ENCODE assay signal across 28 cellular contexts in genomic region chr6:27407153-27407814, GRCh38.
"Had no signal": no experiment of that assay in that cellular context is flagged by ENCODE, and none has a peak within 500 bp of the region (broad histone marks: within the 10 kb centered on the region; RNA-seq: fewer than 3 reads in every experiment).

No MANE protein-coding gene starts in this region.

- H3K4me1 Mint-ChIP-seq: activated CD4-positive, alpha-beta T cell treated with anti-CD3 and anti-CD28 coated beads, Interleukin-2, amount 10 ng/mL, durations not matched to agents 24 days and 14 days; activated T-helper 17 cell treated with anti-CD3 and anti-CD28 coated beads, Interleukin-2, amount 50 U/mL, for 72 hours; immature natural killer cell; naive thymus-derived CD8-positive, alpha-beta T cell; neural crest cell; stimulated activated effector memory CD8-positive, alpha-beta T cell treated with anti-CD3 and anti-CD28 coated beads, Interleukin-12 subunit alpha, Interleukin-12 subunit beta, amount 100 ng/mL, for 72 hours had no signal

- H3K27ac Mint-ChIP-seq: activated CD4-positive, alpha-beta memory T cell treated with anti-CD3 and anti-CD28 coated beads for 36 hours; activated CD4-positive, alpha-beta T cell treated with anti-CD3 and anti-CD28 coated beads, Interleukin-2, amount 10 ng/mL, durations not matched to agents 24 days and 14 days; activated T-helper 17 cell treated with anti-CD3 and anti-CD28 coated beads, Interleukin-2, amount 50 U/mL, for 72 hours; effector memory CD8-positive, alpha-beta T cell; immature natural killer cell; naive thymus-derived CD8-positive, alpha-beta T cell; stimulated activated effector memory CD8-positive, alpha-beta T cell treated with anti-CD3 and anti-CD28 coated beads, Interleukin-12 subunit alpha, Interleukin-12 subunit beta, amount 100 ng/mL, for 72 hours; stimulated activated naive CD8-positive, alpha-beta T cell treated with anti-CD3 and anti-CD28 coated beads, Interleukin-15, Interleukin-2, amounts not matched to agents 100 ng/mL and 50 ng/mL, for 24 hours had no signal

- DNase-seq: activated CD4-positive, alpha-beta memory T cell treated with anti-CD3 and anti-CD28 coated beads for 36 hours; activated CD4-positive, alpha-beta T cell treated with anti-CD3 and anti-CD28 coated beads, Interleukin-2, amount 10 ng/mL, durations not matched to agents 24 days and 14 days; activated CD4-positive, CD25-positive, alpha-beta regulatory T cell treated with anti-CD3 and anti-CD28 coated beads, Interleukin-2, amount 50 U/mL, for 72 hours; activated CD8-positive, alpha-beta memory T cell treated with anti-CD3 and anti-CD28 coated beads, Interleukin-2, amount 50 U/mL, for 4 hours; activated gamma-delta T cell treated with Interleukin-2 at 50 U/mL for 16 hours; activated naive CD4-positive, alpha-beta T cell treated with anti-CD3 and anti-CD28 coated beads, Interleukin-2, amount 50 U/mL, for 16 hours; activated T-cell treated with anti-CD3 and anti-CD28 coated beads, Interleukin-2, amount 50 U/mL, for 1 hour; amniotic stem cell; cortex of kidney; effector memory CD8-positive, alpha-beta T cell; foreskin keratinocyte; heart left ventricle; immature natural killer cell; left lung; lower lobe of right lung; mesenchymal stem cell; naive thymus-derived CD8-positive, alpha-beta T cell; right cardiac atrium; stimulated activated CD4-positive, alpha-beta T cell treated with anti-CD3 and anti-CD28 coated beads, Interleukin-4, amount 100 ng/mL, for 24 hours; T-helper 2 cell; thyroid gland; upper lobe of left lung had no signal

- H3K4me3 ChIP-seq: heart left ventricle, left lung, lower lobe of right lung, skin epidermis, thyroid gland, upper lobe of left lung had no signal

- H3K4me3 Mint-ChIP-seq: activated CD4-positive, alpha-beta memory T cell treated with anti-CD3 and anti-CD28 coated beads for 36 hours; activated CD4-positive, alpha-beta T cell treated with anti-CD3 and anti-CD28 coated beads, Interleukin-2, amount 10 ng/mL, durations not matched to agents 24 days and 14 days; activated T-helper 17 cell treated with anti-CD3 and anti-CD28 coated beads, Interleukin-2, amount 50 U/mL, for 72 hours; effector memory CD8-positive, alpha-beta T cell; immature natural killer cell; naive thymus-derived CD8-positive, alpha-beta T cell; neural crest cell; stimulated activated effector memory CD8-positive, alpha-beta T cell treated with anti-CD3 and anti-CD28 coated beads, Interleukin-12 subunit alpha, Interleukin-12 subunit beta, amount 100 ng/mL, for 72 hours; stimulated activated naive CD8-positive, alpha-beta T cell treated with anti-CD3 and anti-CD28 coated beads, Interleukin-15, Interleukin-2, amounts not matched to agents 100 ng/mL and 50 ng/mL, for 24 hours had no signal

- H3K36me3 Mint-ChIP-seq: stimulated activated effector memory CD8-positive, alpha-beta T cell treated with anti-CD3 and anti-CD28 coated beads, Interleukin-12 subunit alpha, Interleukin-12 subunit beta, amount 100 ng/mL, for 72 hours had no signal

- H3K27me3 ChIP-seq: foreskin keratinocyte, heart left ventricle, left lung, thyroid gland, upper lobe of left lung had no signal

- H3K9me3 ChIP-seq: thyroid gland had no signal

- H3K27ac ChIP-seq: foreskin keratinocyte, heart left ventricle, left lung, lower lobe of right lung, skin epidermis, thyroid gland, upper lobe of left lung had no signal

- H3K27me3 Mint-ChIP-seq: activated CD4-positive, alpha-beta memory T cell treated with anti-CD3 and anti-CD28 coated beads for 36 hours; activated CD4-positive, alpha-beta T cell treated with anti-CD3 and anti-CD28 coated beads, Interleukin-2, amount 10 ng/mL, durations not matched to agents 24 days and 14 days; activated T-helper 17 cell treated with anti-CD3 and anti-CD28 coated beads, Interleukin-2, amount 50 U/mL, for 72 hours; stimulated activated naive CD8-positive, alpha-beta T cell treated with anti-CD3 and anti-CD28 coated beads, Interleukin-15, Interleukin-2, amounts not matched to agents 100 ng/mL and 50 ng/mL, for 24 hours had no signal

- H3K4me1 ChIP-seq: foreskin keratinocyte, heart left ventricle, left lung, lower lobe of right lung, thyroid gland, upper lobe of left lung had no signal

- H3K36me3 ChIP-seq: left lung, lower lobe of right lung, thyroid gland, upper lobe of left lung had no signal

- ATAC-seq: activated T-helper 17 cell treated with anti-CD3 and anti-CD28 coated beads, Interleukin-2, amount 50 U/mL, for 72 hours; effector memory CD8-positive, alpha-beta T cell; esophagus mucosa; foreskin keratinocyte; heart left ventricle; left lung; lower lobe of right lung; naive thymus-derived CD8-positive, alpha-beta T cell; right cardiac atrium; stimulated activated effector memory CD8-positive, alpha-beta T cell treated with anti-CD3 and anti-CD28 coated beads, Interleukin-12 subunit alpha, Interleukin-12 subunit beta, amount 100 ng/mL, for 72 hours had no signal
